In genomic region chr22:33728847-33729246, GRCh38 we compare ENCODE assay signal across 36 cellular contexts.
"Had no signal": no experiment of that assay in that cellular context is flagged by ENCODE, and none has a peak within 500 bp of the region (broad histone marks: within the 10 kb centered on the region; RNA-seq: fewer than 3 reads in every experiment).

No MANE protein-coding gene starts in this region.

- H3K36me3 ChIP-seq: MG63 had no signal

- H3K27me3 ChIP-seq: MG63 had no signal

- H3K9me3 ChIP-seq: MG63 had no signal

- H3K4me3 ChIP-seq: MG63 had no signal

- DNase-seq: Karpas-422, Kasumi-1, MG63, MM.1S, MV-4-11, NCI-H1048, NCI-H1092, NCI-H1092 treated with DMSO at 0.1 percent for 48 hours, NCI-H1105, NCI-H1105 treated with DMSO at 0.1 percent for 48 hours, NCI-H1417, NCI-H1417 treated with DMSO at 0.1 percent for 48 hours, NCI-H1436, NCI-H1436 treated with DMSO at 0.1 percent for 48 hours, NCI-H146, NCI-H1694, NCI-H1694 treated with DMSO at 0.1 percent for 48 hours, NCI-H187, NCI-H187 treated with DMSO at 0.1 percent for 48 hours, NCI-H1930, NCI-H2029, NCI-H2029 treated with DMSO at 0.1 percent for 48 hours, NCI-H2081, NCI-H2081 treated with DMSO at 0.1 percent for 48 hours, NCI-H2107, NCI-H2171, NCI-H2171 treated with DMSO at 0.1 percent for 48 hours, NCI-H2227 treated with DMSO at 0.1 percent for 48 hours, NCI-H226, NCI-H345, NCI-H446, NCI-H446 treated with DMSO at 0.1 percent for 48 hours, NCI-H510A, NCI-H510A treated with DMSO at 0.1 percent for 48 hours, NCI-H524, NCI-H524 treated with DMSO at 0.1 percent for 48 hours had no signal
